ENCODE assay signal across 18 cellular contexts in the genomic region with DNA sequence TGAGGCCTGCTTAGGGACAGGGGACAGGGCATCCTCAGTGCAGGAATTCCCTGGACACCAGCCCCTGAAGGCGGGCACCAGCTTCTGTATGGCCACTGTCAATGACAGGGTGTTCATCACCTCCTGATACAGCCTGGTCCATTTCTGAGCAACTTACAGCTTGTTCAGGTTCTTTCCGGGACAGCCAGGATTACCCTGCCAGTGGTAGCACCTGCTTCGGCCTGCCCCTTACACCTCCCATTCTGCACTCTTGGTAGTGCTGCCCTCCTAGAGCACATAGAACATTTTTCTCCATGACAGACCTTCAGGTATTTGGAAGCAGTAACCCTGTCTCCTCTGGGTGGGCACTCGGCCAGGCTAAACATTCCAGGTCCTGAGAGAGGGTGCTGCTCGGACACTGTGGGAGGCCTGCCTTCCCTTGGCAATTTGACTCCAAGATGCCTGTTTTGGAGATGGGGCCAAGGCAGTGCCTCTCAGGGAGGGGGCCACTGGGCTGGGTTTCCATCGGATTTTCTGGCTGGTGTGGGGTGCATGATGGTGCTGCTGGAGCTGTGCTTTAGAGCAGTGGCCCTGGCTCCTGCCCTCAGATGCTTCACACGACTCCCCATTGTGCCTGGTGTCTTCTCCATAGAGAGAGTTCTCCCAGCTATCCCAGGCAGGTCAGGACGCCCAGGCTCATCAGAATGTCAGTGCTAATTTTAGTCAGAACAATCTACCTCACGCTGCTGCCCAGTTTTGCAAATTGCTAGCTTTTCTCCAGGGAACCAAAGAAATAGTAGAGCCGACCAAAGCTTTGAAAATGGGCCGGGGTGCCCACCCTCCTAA. TPM values are rescaled to one million over a fixed set of nuclear protein-coding genes. Genes with fewer than 3 reads are reported as not detected.
A peak's percentile ranks its signal among the peaks of the same experiment; 100 is the strongest.
DNase-seq lines count a peak whose midpoint lies in the region; ATAC-seq, FAIRE-seq and TF ChIP-seq lines count a peak whose summit lies in the region.
"Had no signal": no experiment of that assay in that cellular context is flagged by ENCODE, and none has a peak within 500 bp of the region (broad histone marks: within the 10 kb centered on the region; RNA-seq: fewer than 3 reads in every experiment).

No MANE protein-coding gene starts in this region.

- H3K4me1 ChIP-seq in HUES6 (ENCODE audit: control insufficient read depth, insufficient read depth, low read length) (peaks cover 23% of the 10 kb centered on the region), iPS-20b (ENCODE audit: insufficient read depth, low read length) (peaks cover 14% of the 10 kb centered on the region), thyroid gland (peaks cover 64 to 68% of the 10 kb centered on the region in 2 donors)

- H3K36me3 ChIP-seq in HUES6 (ENCODE audit: control insufficient read depth, insufficient read depth, low read length), result peaks cover 9% of the 10 kb centered on the region; the same call in 1 of the 2 replicates
- peaks cover 18% of the 10 kb centered on the region; the same call in 1 of the 2 replicates for H3K36me3 ChIP-seq in iPS-20b (ENCODE audit: insufficient read depth, low read depth, low read length)
- H3K36me3 ChIP-seq in thyroid gland, result peaks cover 0 to 5% of the 10 kb centered on the region in 2 donors
- H3K36me3 ChIP-seq: BE2C, Peyer's patch, thoracic aorta had no signal

- FAIRE-seq in D721Med (lab: Jason Lieb, UNC), result no peak
- FAIRE-seq: frontal cortex, small intestine had no signal

- no peak for ATAC-seq in GM21723 (IDR thresholded peaks at IDR 0.05; ENCODE audit: unreplicated experiment)
- ATAC-seq: activated naive CD8-positive, alpha-beta T cell treated with anti-CD3 and anti-CD28 coated beads, Interleukin-2, amount 50 U/mL, for 24 hours had no signal

- 28 to 35% methylated on average over 10 to 11 of the region's 11 CpGs for WGBS in thyroid gland, 2 donors

- H3K27ac ChIP-seq in HUES6 (ENCODE audit: low read depth, low read length) (no peak overlapping the region), iPS-20b (ENCODE audit: low read length) (no peak overlapping the region), thyroid gland (peak overlapping the region; percentile 86 to 96 (median 95))
- H3K27ac ChIP-seq: Peyer's patch, thoracic aorta had no signal

- DNase-seq in cerebellar cortex (ENCODE audit: low spot score) (peak; percentile 53), thyroid gland (peak; percentile 97 to 98), NCI-H2227 treated with DMSO at 0.1 percent for 48 hours (lab: John Stamatoyannopoulos, UW) (no peak), D721Med (ENCODE audit: insufficient read length, low spot score) (no peak)
- DNase-seq: activated B cell treated with CpG ODN at 0.5 μM for 24 hours; activated naive CD8-positive, alpha-beta T cell treated with anti-CD3 and anti-CD28 coated beads, Interleukin-2, amount 50 U/mL, for 24 hours; BE2C; cerebellar nuclear complex; DMS53; MV-4-11; NCI-H2081 treated with DMSO at 0.1 percent for 48 hours; Peyer's patch; small intestine had no signal

- H3K9me3 ChIP-seq in HUES6 (ENCODE audit: control insufficient read depth, insufficient read depth, low read depth, low read length) (no peaks in the 10 kb centered on the region), iPS-20b (ENCODE audit: insufficient read depth, low read depth, low read length) (no peaks in the 10 kb centered on the region), thyroid gland (no peaks in the 10 kb centered on the region)
- H3K9me3 ChIP-seq: BE2C, Peyer's patch, thoracic aorta had no signal

- H3K4me3 ChIP-seq in HUES6 (ENCODE audit: low read depth, low read length), result peak overlapping the region; percentile 72; the same call in 1 of the 2 replicates
- peak overlapping the region; percentile 84; the same call in 1 of the 2 replicates for H3K4me3 ChIP-seq in iPS-20b (ENCODE audit: low read length)
- peak overlapping the region in 1 of 3 donors; percentile 47 for H3K4me3 ChIP-seq in thyroid gland (replicated peaks in 1 of 3)
- H3K4me3 ChIP-seq: Peyer's patch, thoracic aorta had no signal

- no peak overlapping the region for H3K9ac ChIP-seq in HUES6 (ENCODE audit: low read length)
- H3K9ac ChIP-seq in iPS-20b (ENCODE audit: low read depth, low read length), result peak overlapping the region; percentile 79

- TF ChIP-seq CTCF in thyroid gland (IDR thresholded peaks at IDR 0.05) (no peak), D721Med (IDR thresholded peaks at IDR 0.05; ENCODE audit: insufficient read depth, missing control alignments) (no peak)

- H3K27me3 ChIP-seq in HUES6 (ENCODE audit: control insufficient read depth, insufficient read depth, low read length) (no peaks in the 10 kb centered on the region; the same call in 1 of the 2 replicates), iPS-20b (ENCODE audit: insufficient read depth, low read length) (no peaks in the 10 kb centered on the region), thyroid gland (no peaks in the 10 kb centered on the region)
- H3K27me3 ChIP-seq: BE2C, Peyer's patch had no signal

- TF ChIP-seq POLR2A in thyroid gland (IDR thresholded peaks at IDR 0.05), result peak in 1 of 2 donors; percentile 56

- intact Hi-C loops in thyroid gland (cut with DNase I), result no loop called here

RNA-seq across cellular contexts. Expression of gene GAL3ST3, which starts 1.2 kb away (rescaled TPM):
- 100 to 1,000 TPM in 2 of 4 donors, 10 to 100 TPM in 2; 49.2 to 154 (median 118) TPM for total RNA-seq in thyroid gland
- total RNA-seq: activated B cell treated with CpG ODN at 0.5 μM for 24 hours, Peyer's patch had no signal

RNA-seq across cellular contexts. Expression of gene SF3B2, which starts 4.4 kb away (rescaled TPM):
- total RNA-seq in thyroid gland, result 100 to 1,000 TPM; 149 to 231 (median 158) TPM

RNA-seq across cellular contexts. Expression of gene CATSPER1, which starts 21.5 kb away (rescaled TPM):
- total RNA-seq in thyroid gland, result not detected
- total RNA-seq: activated B cell treated with CpG ODN at 0.5 μM for 24 hours, frontal cortex, Peyer's patch, thoracic aorta had no signal

RNA-seq across cellular contexts. Expression of gene PACS1, which starts 22.3 kb away (rescaled TPM):
- total RNA-seq in thyroid gland, result 10 to 100 TPM; 39.6 to 67.7 (median 59.7) TPM

RNA-seq across cellular contexts. Expression of gene CST6, which starts 35.9 kb away (rescaled TPM):
- total RNA-seq in thyroid gland, result 10 to 100 TPM in 3 of 4 donors, 1 to 10 TPM in 1; 7.1 to 53.1 (median 30.6) TPM
- total RNA-seq: activated B cell treated with CpG ODN at 0.5 μM for 24 hours, frontal cortex, Peyer's patch had no signal

Comparison
In these comparisons a context has a peak if more than half of its experiments do, and no peak if none do; other contexts are left out.
1. H3K27ac ChIP-seq: peak in thyroid gland (3 of 3); none in HUES6 (single experiment) and iPS-20b (single experiment).
2. DNase-seq: peak in cerebellar cortex (single experiment) and thyroid gland (2 of 2); none in NCI-H2227 treated with DMSO at 0.1 percent for 48 hours (single experiment) and D721Med (single experiment).